In the genomic region with DNA sequence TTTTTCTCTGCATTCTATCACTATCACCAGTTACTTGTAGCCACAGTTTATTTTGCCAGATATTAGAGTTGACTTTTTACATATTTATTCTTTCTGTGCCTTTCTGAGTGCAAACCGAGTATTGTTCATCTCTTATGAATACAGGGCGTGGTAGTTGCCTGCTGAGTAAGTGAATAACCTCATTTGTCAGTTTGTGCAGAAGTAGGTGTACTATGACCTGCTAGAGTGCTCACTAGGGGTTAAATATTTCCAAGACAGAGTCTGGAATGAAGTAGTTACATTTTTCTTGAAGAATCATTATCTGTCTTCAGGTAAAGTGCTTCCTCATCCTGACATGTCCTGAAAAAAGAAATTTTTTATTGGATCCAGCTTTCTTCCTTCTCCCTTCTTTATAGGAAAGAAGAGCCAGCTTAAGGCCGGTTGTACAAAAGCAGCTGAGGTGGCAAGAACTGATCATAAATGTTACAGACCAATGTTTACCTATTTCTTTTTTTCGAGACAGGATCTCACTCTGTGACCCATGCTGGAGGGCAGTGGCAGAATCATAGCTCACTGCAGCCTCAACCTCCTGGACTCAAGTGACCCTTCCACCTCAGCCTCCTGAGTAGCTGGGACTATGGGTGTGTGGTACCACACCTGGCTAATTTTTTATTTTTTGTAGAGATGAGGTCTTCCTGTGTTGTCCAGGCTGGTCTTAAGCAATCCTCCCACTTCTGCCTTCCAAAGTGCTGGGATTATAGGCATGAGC, we compare ENCODE assay signal across 14 cellular contexts.
DNase-seq lines count a peak whose midpoint lies in the region; ATAC-seq, FAIRE-seq and TF ChIP-seq lines count a peak whose summit lies in the region.
"Had no signal": no experiment of that assay in that cellular context is flagged by ENCODE, and none has a peak within 500 bp of the region (broad histone marks: within the 10 kb centered on the region; RNA-seq: fewer than 3 reads in every experiment).

No MANE protein-coding gene starts in this region.

- POLR2A ChIA-PET in A673 (lab: Charles Lee; ENCODE audit: low non-redundant PET), result no interaction called here

- ATAC-seq in psoas muscle, result peak in 1 of 4 donors; percentile 17
- ATAC-seq: left lung; naive thymus-derived CD8-positive, alpha-beta T cell had no signal

- peak overlapping the region; percentile 71 to 92 for H3K27ac ChIP-seq in esophagus (ENCODE audit: low read depth in 2 of 2, low read length in 1 of 2)
- peak overlapping the region; percentile 92 for H3K27ac ChIP-seq in psoas muscle
- H3K27ac ChIP-seq in A673 (ENCODE audit: low read depth, low read length, poor library complexity, severe bottlenecking), result no peak overlapping the region
- H3K27ac ChIP-seq: left lung, WERI-Rb-1 had no signal

- 50 to 51% methylated on average over 4 of the region's 4 CpGs for WGBS in esophagus, 2 donors
- 77 to 81% (median 81%) methylated on average over 4 of the region's 4 CpGs for WGBS in psoas muscle, 3 donors

- peak; percentile 94 for FAIRE-seq in H54 (lab: Jason Lieb, UNC)

- TF ChIP-seq POLR2A in H54 (IDR thresholded peaks at IDR 0.05; ENCODE audit: low read depth, low read length), result no peak

- H3K36me3 ChIP-seq in esophagus (ENCODE audit: control insufficient read depth in 2 of 2, insufficient read depth in 2 of 2, low read length in 1 of 2) (no peaks in the 10 kb centered on the region), psoas muscle (ENCODE audit: insufficient read depth in 1 of 2, low read depth in 1 of 2) (no peaks in the 10 kb centered on the region), A673 (ENCODE audit: insufficient read depth, low read length, poor library complexity, severe bottlenecking) (no peaks in the 10 kb centered on the region)
- H3K36me3 ChIP-seq: left lung, WERI-Rb-1 had no signal

- H3K27me3 ChIP-seq in esophagus (ENCODE audit: control insufficient read depth in 1 of 2, insufficient read depth in 2 of 2, low read length in 2 of 2), result no peaks in the 10 kb centered on the region
- no peaks in the 10 kb centered on the region for H3K27me3 ChIP-seq in psoas muscle (ENCODE audit: insufficient read depth in 3 of 3, low read length in 2 of 3)
- no peaks in the 10 kb centered on the region for H3K27me3 ChIP-seq in A673 (replicated peaks; ENCODE audit: insufficient read depth, low read depth, low read length, poor library complexity)
- H3K27me3 ChIP-seq: left lung had no signal

- no TSS peak for BruUV-seq in A673 (replicated peaks; lab: Mats Ljungman, UMichigan)

- CTCF ChIA-PET in A673 (lab: Charles Lee), result no interaction called here

- no peak for DNase-seq in H54 (ENCODE audit: insufficient read length, low spot score)
- peak; percentile 76 for DNase-seq in NCI-H748 (lab: John Stamatoyannopoulos, UW; ENCODE audit: unreplicated experiment)
- DNase-seq in psoas muscle, result no peak
- DNase-seq in A673 (ENCODE audit: low spot score), result no peak
- no peak for DNase-seq in posterior cingulate gyrus
- DNase-seq in stimulated activated CD4-positive, alpha-beta T cell treated with anti-CD3 and anti-CD28 coated beads, Interleukin-15, amount 100 ng/mL, for 24 hours, result no peak
- DNase-seq in medulla oblongata (ENCODE audit: extremely low spot score), result no peak
- DNase-seq: activated naive CD4-positive, alpha-beta T cell; DMS53; left lung; naive thymus-derived CD8-positive, alpha-beta T cell; NCI-H1694; WERI-Rb-1 had no signal

- H3K9me3 ChIP-seq in esophagus (ENCODE audit: control insufficient read depth in 2 of 2, insufficient read depth in 1 of 2, low read depth in 1 of 2, low read length in 1 of 2) (no peaks in the 10 kb centered on the region), psoas muscle (no peaks in the 10 kb centered on the region), A673 (ENCODE audit: low read depth, low read length, poor library complexity, severe bottlenecking) (no peaks in the 10 kb centered on the region)
- H3K9me3 ChIP-seq: left lung had no signal

- H3K4me3 ChIP-seq in esophagus (ENCODE audit: low read depth in 1 of 2, low read length in 2 of 2) (no peak overlapping the region), psoas muscle (no peak overlapping the region), A673 (ENCODE audit: low read depth, low read length, poor library complexity, severe bottlenecking) (no peak overlapping the region)
- H3K4me3 ChIP-seq: left lung had no signal

- intact Hi-C loops in psoas muscle (cut with DNase I), result no loop called here
- intact Hi-C loops in A673 (cut with micrococcal nuclease; ENCODE audit: unreplicated experiment), result no loop called here
- intact Hi-C loops in posterior cingulate gyrus (cut with DNase I), result no loop called here

- H3K4me1 ChIP-seq in esophagus (ENCODE audit: control insufficient read depth in 2 of 2, insufficient read depth in 2 of 2, low read length in 1 of 2) (peaks cover 0 to 3% of the 10 kb centered on the region in 2 donors), psoas muscle (peaks cover 39% of the 10 kb centered on the region), A673 (ENCODE audit: insufficient read depth, low read length, poor library complexity, severe bottlenecking) (peaks cover 22% of the 10 kb centered on the region)

- TF ChIP-seq CTCF in psoas muscle (IDR thresholded peaks at IDR 0.05) (no peak), A673 (conservative IDR thresholded peaks at IDR 0.05; ENCODE audit: low read depth, low read length) (no peak)
